Comparison of ENCODE assay signal across 8 cellular contexts in genomic region chr2:10447300-10448207, GRCh38. TPM values are rescaled to one million over a fixed set of nuclear protein-coding genes. Genes with fewer than 3 reads are reported as not detected.
DNase-seq lines count a peak whose midpoint lies in the region; ATAC-seq and TF ChIP-seq lines count a peak whose summit lies in the region.

No MANE protein-coding gene starts in this region.

- H3K4me1 Mint-ChIP-seq in activated B cell treated with CpG ODN at 0.5 μM for 24 hours (peaks cover 47% of the 10 kb centered on the region), naive B cell (peaks cover 17 to 63% (median 39%) of the 10 kb centered on the region in 3 donors)

- peaks cover 32% of the 10 kb centered on the region for H3K36me3 Mint-ChIP-seq in activated B cell treated with CpG ODN at 0.5 μM for 24 hours (ENCODE audit: low read depth)
- H3K36me3 Mint-ChIP-seq in naive B cell = peaks cover 20 to 21% of the 10 kb centered on the region in 2 donors

- H3K27ac ChIP-seq in esophagus muscularis mucosa (replicated peaks in 1 of 4) (peak overlapping the region; percentile 92 to 98 (median 98)), tibial nerve (peak overlapping the region; percentile 85 to 99 (median 92))

- H3K4me1 ChIP-seq in HAP-1 (peaks cover 16% of the 10 kb centered on the region), esophagus muscularis mucosa (peaks cover 38 to 66% (median 62%) of the 10 kb centered on the region in 4 donors), tibial nerve (peaks cover 0 to 45% (median 13%) of the 10 kb centered on the region in 4 donors)

- H3K9me3 Mint-ChIP-seq in activated B cell treated with CpG ODN at 0.5 μM for 24 hours (no peaks in the 10 kb centered on the region), naive B cell (no peaks in the 10 kb centered on the region)

- ATAC-seq in activated B cell treated with CpG ODN at 0.5 μM for 24 hours (ENCODE audit: low read depth) (peak; percentile 49), naive B cell (ENCODE audit: low read depth in 2 of 2) (peak; percentile 55 to 59)

- H3K27me3 ChIP-seq in HAP-1 (ENCODE audit: low read depth) = no peaks in the 10 kb centered on the region
- no peaks in the 10 kb centered on the region for H3K27me3 ChIP-seq in esophagus muscularis mucosa
- H3K27me3 ChIP-seq in tibial nerve = no peaks in the 10 kb centered on the region

- H3K4me3 ChIP-seq in HAP-1 (peak overlapping the region; percentile 54), esophagus muscularis mucosa (peak overlapping the region; percentile 64 to 88 (median 76)), tibial nerve (peak overlapping the region; percentile 52 to 85 (median 68))

- no peak for TF ChIP-seq POLR2A in esophagus muscularis mucosa (IDR thresholded peaks at IDR 0.05; ENCODE audit: low read depth)
- no peak for TF ChIP-seq POLR2A in tibial nerve (IDR thresholded peaks at IDR 0.05)

- peak overlapping the region; percentile 85 for H3K4me3 Mint-ChIP-seq in activated B cell treated with CpG ODN at 0.5 μM for 24 hours
- peak overlapping the region; percentile 81 to 93 (median 88) for H3K4me3 Mint-ChIP-seq in naive B cell

- H3K27me3 Mint-ChIP-seq in activated B cell treated with CpG ODN at 0.5 μM for 24 hours (no peaks in the 10 kb centered on the region), naive B cell (no peaks in the 10 kb centered on the region)

- in situ Hi-C loops in HAP-1 (cut with MboI; ENCODE audit: low sequenced_read_pairs) = loop anchor here (10.0 kb wide), 1 partner anchor 217 kb away; no protein-coding TSS in a partner anchor

- DNase-seq in NK-92 treated with Interleukin-12 subunit alpha and Interleukin-12 subunit beta, amount 100 ng/mL, for 24 hours (lab: John Stamatoyannopoulos, UW) = peak; percentile 71
- DNase-seq in NK-92 (lab: John Stamatoyannopoulos, UW; ENCODE audit: unreplicated experiment) = no peak
- peak in 1 of 2 experiments; percentile 41 for DNase-seq in HAP-1 (ENCODE audit: low spot score in 2 of 2)
- DNase-seq in LHCN-M2 (ENCODE audit: low read depth) = peak; percentile 40
- DNase-seq in activated B cell treated with CpG ODN at 0.5 μM for 24 hours = no peak
- no peak for DNase-seq in esophagus muscularis mucosa (ENCODE audit: extremely low spot score)
- DNase-seq in naive B cell = peak; percentile 77
- peak in 1 of 2 donors; percentile 24 for DNase-seq in tibial nerve (ENCODE audit: low spot score in 2 of 2)

- peak overlapping the region; percentile 85 for H3K27ac Mint-ChIP-seq in activated B cell treated with CpG ODN at 0.5 μM for 24 hours
- H3K27ac Mint-ChIP-seq in naive B cell = peak overlapping the region; percentile 3 to 97 (median 83)

- TF ChIP-seq EP300 in esophagus muscularis mucosa (IDR thresholded peaks at IDR 0.05) (no peak), tibial nerve (IDR thresholded peaks at IDR 0.05) (no peak)

- H3K9me3 ChIP-seq in HAP-1 (no peaks in the 10 kb centered on the region), esophagus muscularis mucosa (no peaks in the 10 kb centered on the region), tibial nerve (no peaks in the 10 kb centered on the region)

- 9% methylated on average over 11 of the region's 75 CpGs for WGBS in esophagus muscularis mucosa
- 1 to 3% methylated on average over 20 to 24 of the region's 75 CpGs for WGBS in tibial nerve, 2 donors

- CTCF ChIA-PET in activated B cell treated with CpG ODN at 0.5 μM for 24 hours (lab: Charles Lee) = interaction anchor here (1.4 to 4.3 kb wide), 3 partner anchors 12 to 323 kb away, joined by 6 to 23 read pairs (median 22); no protein-coding TSS in a partner anchor

- H3K36me3 ChIP-seq in HAP-1 (replicated peaks) = peaks cover 33% of the 10 kb centered on the region
- peaks cover 16 to 25% (median 21%) of the 10 kb centered on the region in 4 donors for H3K36me3 ChIP-seq in esophagus muscularis mucosa
- H3K36me3 ChIP-seq in tibial nerve = peaks cover 0 to 26% (median 2%) of the 10 kb centered on the region in 3 donors

- POLR2A ChIA-PET in activated B cell treated with CpG ODN at 0.5 μM for 24 hours (lab: Charles Lee) = interaction anchor here (0.6 to 5.3 kb wide), 25 partner anchors 8 to 817 kb away, joined by 3 to 70 read pairs (median 5); partner anchors contain the start of genes HPCAL1, KLF11, NOL10 and PDIA6

- no peak for TF ChIP-seq CTCF in activated B cell treated with CpG ODN at 0.5 μM for 24 hours (IDR thresholded peaks at IDR 0.05)
- TF ChIP-seq CTCF in esophagus muscularis mucosa (IDR thresholded peaks at IDR 0.05) = peak in 1 of 3 experiments; percentile 14
- peak in 2 of 5 experiments; percentile 10 to 12 for TF ChIP-seq CTCF in tibial nerve (IDR thresholded peaks at IDR 0.05)

- intact Hi-C loops in activated B cell treated with CpG ODN at 0.5 μM for 24 hours (cut with micrococcal nuclease) (loop anchor here (1.0 to 10.0 kb wide), 14 partner anchors 37 to 1305 kb away; partner anchors contain the start of genes ADAM17, GRHL1, HPCAL1 and PDIA6), esophagus muscularis mucosa (cut with DNase I) (loop anchor here (10.0 kb wide), 2 partner anchors 217 to 493 kb away; partner anchors contain the start of gene GRHL1)

RNA-seq across cellular contexts. Expression of gene ODC1, which starts 0.6 kb away (rescaled TPM):
- 175 and 213 TPM in 2 replicates for total RNA-seq in LHCN-M2 (2014; rRNA removed)
- polyA plus RNA-seq in LHCN-M2 (2012) = 68.2 TPM
- 192 and 200 TPM in 2 replicates for total RNA-seq in activated B cell treated with CpG ODN at 0.5 μM for 24 hours
- 100 to 1,000 TPM; 105 to 142 (median 121) TPM for total RNA-seq in esophagus muscularis mucosa
- polyA plus RNA-seq in naive B cell (ENCODE audit: low read depth in 6 of 6) = 100 to 1,000 TPM; 142 to 202 (median 165) TPM
- 100 to 1,000 TPM in 2 of 4 donors, 10 to 100 TPM in 2; 70.1 to 158 (median 94.8) TPM for total RNA-seq in tibial nerve

Comparison
In these comparisons a context has a peak if more than half of its experiments do, and no peak if none do; other contexts are left out.
1. DNase-seq: peak in NK-92 treated with Interleukin-12 subunit alpha and Interleukin-12 subunit beta, amount 100 ng/mL, for 24 hours (single experiment), LHCN-M2 (single experiment) and naive B cell (single experiment); none in NK-92 (single experiment), activated B cell treated with CpG ODN at 0.5 μM for 24 hours (single experiment) and esophagus muscularis mucosa (single experiment).
2. Peak in every context shown above with its lines, with median percentiles within 50 percentile points of each other: H3K4me3 ChIP-seq.